ENCODE assay signal across 15 cellular contexts in the genomic region with DNA sequence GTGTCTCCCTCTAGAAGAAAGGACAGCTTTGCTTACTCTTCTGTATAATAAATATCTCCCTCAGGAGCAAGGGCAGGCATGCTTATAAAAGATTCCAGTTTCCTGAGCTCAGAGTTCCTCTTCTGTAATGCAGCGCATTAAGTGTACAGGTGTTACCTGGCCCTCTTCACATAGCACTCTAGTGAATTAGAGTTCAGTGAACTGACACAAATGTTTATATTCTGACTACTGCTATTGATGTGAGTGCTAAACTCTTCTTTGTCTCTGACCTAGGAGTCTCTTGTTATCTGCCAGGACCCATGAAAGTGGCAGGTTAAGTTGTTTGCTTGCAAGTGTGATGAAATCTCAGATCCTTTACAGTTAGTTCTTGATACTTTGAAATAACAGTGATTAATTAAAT. TPM values are rescaled to one million over a fixed set of nuclear protein-coding genes. Genes with fewer than 3 reads are reported as not detected.
"Had no signal": no experiment of that assay in that cellular context is flagged by ENCODE, and none has a peak within 500 bp of the region (broad histone marks: within the 10 kb centered on the region; RNA-seq: fewer than 3 reads in every experiment).

No MANE protein-coding gene starts in this region.

- H3K9ac ChIP-seq: parathyroid adenoma had no signal

- H3K4me3 ChIP-seq: esophagus squamous epithelium had no signal

- H3K4me1 ChIP-seq: esophagus squamous epithelium had no signal

- DNase-seq: activated CD4-positive, alpha-beta T cell treated with anti-CD3 and anti-CD28 coated beads for 4 hours; activated CD8-positive, alpha-beta memory T cell treated with anti-CD3 and anti-CD28 coated beads, Interleukin-2, amount 50 U/mL, for 4 hours; activated CD8-positive, alpha-beta T cell treated with anti-CD3 and anti-CD28 coated beads for 36 hours; activated T-cell treated with anti-CD3 and anti-CD28 coated beads, Interleukin-2, amount 50 U/mL, for 72 hours; esophagus squamous epithelium; foreskin fibroblast; glutamatergic neuron; immature natural killer cell; left cardiac atrium; naive B cell; stimulated activated CD4-positive, alpha-beta T cell treated with anti-CD3 and anti-CD28 coated beads, Interleukin-15, amount 100 ng/mL, for 24 hours; stimulated activated CD4-positive, alpha-beta T cell treated with anti-CD3 and anti-CD28 coated beads, Interleukin-4, amount 100 ng/mL, for 4 hours had no signal

- H3K27me3 ChIP-seq: esophagus squamous epithelium had no signal

- H3K36me3 ChIP-seq: esophagus squamous epithelium had no signal

- H3K27ac Mint-ChIP-seq: activated CD8-positive, alpha-beta T cell treated with anti-CD3 and anti-CD28 coated beads for 36 hours; activated T-cell treated with anti-CD3 and anti-CD28 coated beads, Interleukin-2, amount 50 U/mL, for 72 hours had no signal

- H3K4me3 Mint-ChIP-seq: activated CD8-positive, alpha-beta T cell treated with anti-CD3 and anti-CD28 coated beads for 36 hours; activated T-cell treated with anti-CD3 and anti-CD28 coated beads, Interleukin-2, amount 50 U/mL, for 72 hours; immature natural killer cell; naive B cell had no signal

- H3K27me3 Mint-ChIP-seq: activated CD8-positive, alpha-beta T cell treated with anti-CD3 and anti-CD28 coated beads for 36 hours; naive B cell had no signal

- H3K27ac ChIP-seq: esophagus squamous epithelium, parathyroid adenoma had no signal

- H2AFZ ChIP-seq: parathyroid adenoma had no signal

- ATAC-seq: activated CD8-positive, alpha-beta T cell treated with anti-CD3 and anti-CD28 coated beads for 36 hours; activated T-cell treated with anti-CD3 and anti-CD28 coated beads, Interleukin-2, amount 50 U/mL, for 72 hours; left cardiac atrium had no signal

RNA-seq across cellular contexts. Expression of a gene that starts 39.9 kb away (rescaled TPM):
- total RNA-seq: activated CD8-positive, alpha-beta T cell treated with anti-CD3 and anti-CD28 coated beads for 36 hours; activated T-cell treated with anti-CD3 and anti-CD28 coated beads, Interleukin-2, amount 50 U/mL, for 72 hours; astrocyte; left cardiac atrium; renal cortical epithelial cell had no signal
- polyA plus RNA-seq: immature natural killer cell had no signal
